Comparison of ENCODE assay signal across 1 cellular context in the genomic region with DNA sequence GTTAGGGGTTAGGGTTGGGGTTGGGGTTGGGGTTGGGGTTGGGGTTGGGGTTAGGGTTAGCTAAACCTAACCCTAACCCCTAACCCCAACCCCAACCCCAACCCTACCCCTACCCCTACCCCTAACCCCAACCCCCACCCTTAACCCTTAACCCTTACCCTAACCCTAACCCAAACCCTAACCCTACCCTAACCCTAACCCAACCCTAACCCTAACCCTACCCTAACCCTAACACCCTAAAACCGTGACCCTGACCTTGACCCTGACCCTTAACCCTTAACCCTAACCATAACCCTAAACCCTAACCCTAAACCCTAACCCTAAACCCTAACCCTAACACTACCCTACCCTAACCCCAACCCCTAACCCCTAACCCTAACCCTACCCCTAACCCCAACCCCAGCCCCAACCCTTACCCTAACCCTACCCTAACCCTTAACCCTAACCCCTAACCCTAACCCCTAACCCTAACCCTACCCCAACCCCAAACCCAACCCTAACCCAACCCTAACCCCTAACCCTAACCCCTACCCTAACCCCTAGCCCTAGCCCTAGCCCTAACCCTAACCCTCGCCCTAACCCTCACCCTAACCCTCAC.
TF ChIP-seq lines count a peak whose summit lies in the region.

No MANE protein-coding gene starts in this region.

TF ChIP-seq in HEK293, 187 proteins besides CTCF, POLR2A, EP300 and RAD21 (continued from another document):
- TF ChIP-seq, protein P1, sequence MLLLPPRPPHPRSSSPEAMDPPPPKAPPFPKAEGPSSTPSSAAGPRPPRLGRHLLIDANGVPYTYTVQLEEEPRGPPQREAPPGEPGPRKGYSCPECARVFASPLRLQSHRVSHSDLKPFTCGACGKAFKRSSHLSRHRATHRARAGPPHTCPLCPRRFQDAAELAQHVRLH (tag by site-specific recombination; IDR thresholded peaks at IDR 0.05), result peak; percentile 72; the same call in 1 of the 2 replicates
- TF ChIP-seq ZBTB48 (tag by site-specific recombination; IDR thresholded peaks at IDR 0.05) (peak; percentile 88), ZNF202 (tag by site-specific recombination; IDR thresholded peaks at IDR 0.05; ENCODE audit: borderline replicate concordance) (no peak), TCF7L2 (IDR thresholded peaks at IDR 0.05; ENCODE audit: borderline replicate concordance, low read depth, low read length) (no peak), ZNF416 (tag by site-specific recombination; IDR thresholded peaks at IDR 0.05) (no peak), ZXDB (tag by site-specific recombination; IDR thresholded peaks at IDR 0.05) (no peak), ZNF112 (tag by site-specific recombination; IDR thresholded peaks at IDR 0.05) (no peak), ZNF664 (tag by site-specific recombination; IDR thresholded peaks at IDR 0.05) (no peak)
